ENCODE assay signal across 8 cellular contexts in genomic region chr1:206631085-206631509, GRCh38. TPM values are rescaled to one million over a fixed set of nuclear protein-coding genes. Genes with fewer than 3 reads are reported as not detected.
DNase-seq lines count a peak whose midpoint lies in the region; ATAC-seq, FAIRE-seq and TF ChIP-seq lines count a peak whose summit lies in the region.

No MANE protein-coding gene starts in this region.

- peak; percentile 93 for TF ChIP-seq CTCF in D721Med (IDR thresholded peaks at IDR 0.05; ENCODE audit: insufficient read depth, missing control alignments)

- intact Hi-C loops in left ventricle myocardium superior (cut with micrococcal nuclease): loop anchor here (5.0 kb wide), 1 partner anchor 281 kb away; no protein-coding TSS in a partner anchor

- FAIRE-seq in D721Med (lab: Jason Lieb, UNC): no peak

- no peak overlapping the region for H3K27ac Mint-ChIP-seq in activated CD4-positive, alpha-beta memory T cell treated with anti-CD3 and anti-CD28 coated beads, Interleukin-2, amount 10 ng/mL, durations not matched to agents 7 days and 5 days

- H3K36me3 Mint-ChIP-seq in activated CD4-positive, alpha-beta memory T cell treated with anti-CD3 and anti-CD28 coated beads, Interleukin-2, amount 10 ng/mL, durations not matched to agents 7 days and 5 days (ENCODE audit: low read depth): no peaks in the 10 kb centered on the region

- H3K4me1 Mint-ChIP-seq in activated CD4-positive, alpha-beta memory T cell treated with anti-CD3 and anti-CD28 coated beads, Interleukin-2, amount 10 ng/mL, durations not matched to agents 7 days and 5 days: peaks cover 19% of the 10 kb centered on the region

- POLR2A ChIA-PET in activated CD4-positive, alpha-beta memory T cell treated with anti-CD3 and anti-CD28 coated beads, Interleukin-2, amount 10 ng/mL, durations not matched to agents 7 days and 5 days (lab: Charles Lee): interaction anchor here (0.9 to 1.2 kb wide), 3 partner anchors 19 to 60 kb away, joined by 3 to 4 read pairs (median 4); partner anchors contain the start of gene EIF2D

- no peak overlapping the region for H3K4me3 Mint-ChIP-seq in activated CD4-positive, alpha-beta memory T cell treated with anti-CD3 and anti-CD28 coated beads, Interleukin-2, amount 10 ng/mL, durations not matched to agents 7 days and 5 days

- no peaks in the 10 kb centered on the region for H3K9me3 Mint-ChIP-seq in activated CD4-positive, alpha-beta memory T cell treated with anti-CD3 and anti-CD28 coated beads, Interleukin-2, amount 10 ng/mL, durations not matched to agents 7 days and 5 days

- no peak for DNase-seq in D721Med (ENCODE audit: insufficient read length, low spot score)
- DNase-seq in NCI-H510A (lab: John Stamatoyannopoulos, UW): peak; percentile 69
- peak; percentile 24 for DNase-seq in activated CD4-positive, alpha-beta memory T cell treated with anti-CD3 and anti-CD28 coated beads, Interleukin-2, amount 10 ng/mL, durations not matched to agents 7 days and 5 days
- DNase-seq in left ventricle myocardium superior: peak; percentile 53
- peak; percentile 25 for DNase-seq in stimulated activated CD4-positive, alpha-beta T cell treated with anti-CD3 and anti-CD28 coated beads, Interleukin-4, amount 100 ng/mL, for 24 hours
- no peak for DNase-seq in activated CD4-positive, CD25-positive, alpha-beta regulatory T cell (lab: John Stamatoyannopoulos, UW)

- ATAC-seq in HG03460 (IDR thresholded peaks at IDR 0.05; ENCODE audit: unreplicated experiment): peak; percentile 40
- ATAC-seq in left ventricle myocardium superior: peak; percentile 48
- no peak for ATAC-seq in HG02571 (IDR thresholded peaks at IDR 0.05; ENCODE audit: unreplicated experiment)

- peaks cover 36% of the 10 kb centered on the region for H3K27me3 Mint-ChIP-seq in activated CD4-positive, alpha-beta memory T cell treated with anti-CD3 and anti-CD28 coated beads, Interleukin-2, amount 10 ng/mL, durations not matched to agents 7 days and 5 days

- CTCF ChIA-PET in activated CD4-positive, alpha-beta memory T cell treated with anti-CD3 and anti-CD28 coated beads, Interleukin-2, amount 10 ng/mL, durations not matched to agents 7 days and 5 days (lab: Charles Lee): interaction anchor here (0.7 to 5.6 kb wide), 23 partner anchors 10 to 351 kb away, joined by 3 to 132 read pairs (median 4); partner anchors contain the start of genes EIF2D, IKBKE and MAPKAPK2

RNA-seq across cellular contexts. Expression of gene DYRK3, which starts 4.2 kb away (rescaled TPM):
- 1 to 10 TPM; 8.8 to 9.2 TPM for total RNA-seq in activated CD4-positive, alpha-beta memory T cell treated with anti-CD3 and anti-CD28 coated beads, Interleukin-2, amount 10 ng/mL, durations not matched to agents 7 days and 5 days
- 22.2 TPM for total RNA-seq in left ventricle myocardium superior

RNA-seq across cellular contexts. Expression of gene EIF2D, which starts 18.8 kb away (rescaled TPM):
- total RNA-seq in activated CD4-positive, alpha-beta memory T cell treated with anti-CD3 and anti-CD28 coated beads, Interleukin-2, amount 10 ng/mL, durations not matched to agents 7 days and 5 days: 10 to 100 TPM; 42.2 to 43.1 TPM
- 26.4 TPM for total RNA-seq in left ventricle myocardium superior

RNA-seq across cellular contexts. Expression of gene MAPKAPK2, which starts 53.6 kb away (rescaled TPM):
- total RNA-seq in activated CD4-positive, alpha-beta memory T cell treated with anti-CD3 and anti-CD28 coated beads, Interleukin-2, amount 10 ng/mL, durations not matched to agents 7 days and 5 days: 10 to 100 TPM; 89.1 to 95.2 TPM
- total RNA-seq in left ventricle myocardium superior: 228 TPM

Comparison
In these comparisons a context has a peak if more than half of its experiments do, and no peak if none do; other contexts are left out.
1. DNase-seq: peak in NCI-H510A (single experiment), activated CD4-positive, alpha-beta memory T cell treated with anti-CD3 and anti-CD28 coated beads, Interleukin-2, amount 10 ng/mL, durations not matched to agents 7 days and 5 days (single experiment), left ventricle myocardium superior (single experiment) and stimulated activated CD4-positive, alpha-beta T cell treated with anti-CD3 and anti-CD28 coated beads, Interleukin-4, amount 100 ng/mL, for 24 hours (single experiment); none in D721Med (single experiment) and activated CD4-positive, CD25-positive, alpha-beta regulatory T cell (0 of 4).